ENCODE assay signal across 23 cellular contexts in the genomic region with DNA sequence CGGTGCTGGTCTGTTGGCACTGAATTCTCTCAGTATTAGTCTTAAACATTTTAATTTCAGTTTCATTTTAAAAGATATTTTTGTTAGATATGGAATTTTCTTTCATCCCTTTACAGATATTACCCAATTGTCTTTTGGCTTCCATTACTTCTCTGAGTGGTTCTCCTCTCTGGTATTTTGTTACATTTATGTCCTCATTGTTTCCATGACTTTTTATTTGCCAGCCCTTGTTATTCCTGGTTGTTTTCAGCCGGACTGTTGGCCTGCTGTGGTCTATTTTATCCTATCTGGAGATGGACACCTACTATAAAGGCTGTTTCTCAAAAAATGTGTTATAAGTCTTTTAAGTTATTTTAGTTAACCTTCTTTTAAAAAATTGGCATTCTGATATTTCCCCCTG.
"Had no signal": no experiment of that assay in that cellular context is flagged by ENCODE, and none has a peak within 500 bp of the region (broad histone marks: within the 10 kb centered on the region; RNA-seq: fewer than 3 reads in every experiment).

No MANE protein-coding gene starts in this region.

- H3K27ac ChIP-seq: heart left ventricle, right lobe of liver, upper lobe of right lung had no signal

- H3K36me3 ChIP-seq: heart left ventricle, right lobe of liver, upper lobe of right lung had no signal

- H3K27me3 ChIP-seq: heart left ventricle, right lobe of liver, upper lobe of right lung had no signal

- FAIRE-seq: endometrium had no signal

- H3K4me1 Mint-ChIP-seq: activated CD4-positive, alpha-beta memory T cell treated with anti-CD3 and anti-CD28 coated beads, Interleukin-2, amount 10 ng/mL, durations not matched to agents 7 days and 5 days; activated CD4-positive, alpha-beta T cell treated with anti-CD3 and anti-CD28 coated beads, Interleukin-2, amount 10 ng/mL, durations not matched to agents 24 days and 14 days; stimulated activated memory B cell treated with anti-CD40 and anti-IgM and Interleukin-4, amounts not matched to agents 10 μg/mL and 1 μg/mL and 100 μg/mL, for 72 hours had no signal

- ATAC-seq: activated T-cell treated with anti-CD3 and anti-CD28 coated beads, Interleukin-2, amount 50 U/mL, for 72 hours; heart left ventricle; left cardiac atrium; right lobe of liver; stimulated activated memory B cell treated with anti-CD40 and anti-IgM and Interleukin-4, amounts not matched to agents 10 μg/mL and 1 μg/mL and 100 μg/mL, for 72 hours; upper lobe of right lung had no signal

- H3K9me3 ChIP-seq: right lobe of liver, upper lobe of right lung had no signal

- DNase-seq: activated CD4-positive, alpha-beta memory T cell treated with anti-CD3 and anti-CD28 coated beads, Interleukin-2, amount 10 ng/mL, durations not matched to agents 7 days and 5 days; activated CD4-positive, alpha-beta T cell treated with anti-CD3 and anti-CD28 coated beads, Interleukin-2, amount 10 ng/mL, durations not matched to agents 24 days and 14 days; activated effector memory CD4-positive, alpha-beta T cell treated with Interleukin-2 at 50 U/mL for 16 hours; activated naive CD4-positive, alpha-beta T cell treated with anti-CD3 and anti-CD28 coated beads for 36 hours; activated T-cell treated with anti-CD3 and anti-CD28 coated beads, Interleukin-2, amount 50 U/mL, for 72 hours; cerebellar nuclear complex; cortex of kidney; effector CD4-positive, alpha-beta T cell; erythroblast; heart left ventricle; islet precursor cell; left cardiac atrium; midbrain; posterior cingulate gyrus; right lobe of liver; stimulated activated CD4-positive, alpha-beta T cell treated with anti-CD3 and anti-CD28 coated beads, Interleukin-15, amount 100 ng/mL, for 24 hours; SW 1271; T-helper 2 cell; upper lobe of right lung had no signal

- H3K9me3 Mint-ChIP-seq: activated CD4-positive, alpha-beta memory T cell treated with anti-CD3 and anti-CD28 coated beads, Interleukin-2, amount 10 ng/mL, durations not matched to agents 7 days and 5 days; activated CD4-positive, alpha-beta T cell treated with anti-CD3 and anti-CD28 coated beads, Interleukin-2, amount 10 ng/mL, durations not matched to agents 24 days and 14 days; activated T-cell treated with anti-CD3 and anti-CD28 coated beads, Interleukin-2, amount 50 U/mL, for 72 hours had no signal

- H3K27ac Mint-ChIP-seq: activated CD4-positive, alpha-beta memory T cell treated with anti-CD3 and anti-CD28 coated beads, Interleukin-2, amount 10 ng/mL, durations not matched to agents 7 days and 5 days; activated CD4-positive, alpha-beta T cell treated with anti-CD3 and anti-CD28 coated beads, Interleukin-2, amount 10 ng/mL, durations not matched to agents 24 days and 14 days; activated naive CD4-positive, alpha-beta T cell treated with anti-CD3 and anti-CD28 coated beads for 36 hours; activated T-cell treated with anti-CD3 and anti-CD28 coated beads, Interleukin-2, amount 50 U/mL, for 72 hours; nephron; stimulated activated memory B cell treated with anti-CD40 and anti-IgM and Interleukin-4, amounts not matched to agents 10 μg/mL and 1 μg/mL and 100 μg/mL, for 72 hours had no signal

- H3K4me2 ChIP-seq: smooth muscle cell had no signal

- H3K4me3 Mint-ChIP-seq: activated CD4-positive, alpha-beta memory T cell treated with anti-CD3 and anti-CD28 coated beads, Interleukin-2, amount 10 ng/mL, durations not matched to agents 7 days and 5 days; activated CD4-positive, alpha-beta T cell treated with anti-CD3 and anti-CD28 coated beads, Interleukin-2, amount 10 ng/mL, durations not matched to agents 24 days and 14 days; activated naive CD4-positive, alpha-beta T cell treated with anti-CD3 and anti-CD28 coated beads for 36 hours; activated T-cell treated with anti-CD3 and anti-CD28 coated beads, Interleukin-2, amount 50 U/mL, for 72 hours; nephron; stimulated activated memory B cell treated with anti-CD40 and anti-IgM and Interleukin-4, amounts not matched to agents 10 μg/mL and 1 μg/mL and 100 μg/mL, for 72 hours had no signal

- H3K36me3 Mint-ChIP-seq: stimulated activated memory B cell treated with anti-CD40 and anti-IgM and Interleukin-4, amounts not matched to agents 10 μg/mL and 1 μg/mL and 100 μg/mL, for 72 hours had no signal

- H3K4me3 ChIP-seq: heart left ventricle, right lobe of liver, smooth muscle cell, upper lobe of right lung had no signal
